ENCODE assay signal across 9 cellular contexts in the genomic region with DNA sequence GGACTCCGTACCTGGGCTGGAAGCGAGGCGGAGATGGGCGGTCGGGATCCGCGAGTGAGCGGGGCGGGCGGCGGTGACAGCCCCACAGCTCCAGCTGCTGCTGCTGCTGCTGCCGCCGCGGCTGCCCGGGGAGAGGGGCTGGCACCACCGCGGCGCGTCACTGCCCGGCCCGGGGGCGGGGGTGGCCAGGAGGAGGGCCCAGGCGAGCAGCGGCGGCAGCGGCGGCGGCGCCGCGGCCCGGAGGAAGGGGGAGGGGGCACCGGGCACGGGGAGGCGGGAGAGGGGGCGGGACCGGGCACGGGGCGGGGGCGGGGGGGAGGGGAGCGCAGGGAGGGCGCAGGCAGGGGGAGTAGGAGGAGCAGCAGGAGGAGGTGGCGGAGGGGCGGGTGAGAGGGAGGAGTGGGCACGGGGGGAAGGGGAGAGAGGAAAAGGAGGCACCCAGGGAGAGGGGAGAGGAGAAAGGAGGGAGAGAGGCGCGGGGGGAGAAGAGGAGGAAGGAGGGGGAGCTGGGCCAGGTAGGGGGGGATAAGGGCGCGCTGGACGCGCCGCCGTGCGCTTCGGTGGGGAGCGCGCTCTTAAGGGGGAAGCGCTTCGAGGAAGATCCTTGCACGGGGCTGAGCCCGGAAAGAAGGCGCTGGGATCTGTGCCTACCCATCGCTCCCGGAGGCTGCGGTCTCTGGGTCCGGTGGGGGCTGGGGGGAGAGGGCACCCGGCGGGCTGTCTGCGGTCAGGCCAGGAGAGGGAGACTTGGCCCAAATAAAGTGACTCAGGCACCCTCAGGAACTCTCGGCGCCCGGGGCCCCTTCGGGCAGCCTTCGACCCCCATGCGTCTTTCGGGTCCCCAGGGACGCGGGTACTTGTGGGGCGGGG.
DNase-seq lines count a peak whose midpoint lies in the region; ATAC-seq, FAIRE-seq and TF ChIP-seq lines count a peak whose summit lies in the region.
"Had no signal": no experiment of that assay in that cellular context is flagged by ENCODE, and none has a peak within 500 bp of the region (broad histone marks: within the 10 kb centered on the region; RNA-seq: fewer than 3 reads in every experiment).

No MANE protein-coding gene starts in this region.

- DNase-seq in D721Med (ENCODE audit: insufficient read length, low spot score) (peak; percentile 51), MG63 (peak; percentile 66), SJCRH30 (peak; percentile 65 to 66), glomerular visceral epithelial cell (ENCODE audit: extremely low spot score) (peak; percentile 96), occipital lobe (lab: John Stamatoyannopoulos, UW) (peak; percentile 71), thyroid gland (peak; percentile 82 to 83)
- peak; percentile 66 for DNase-seq in activated naive CD4-positive, alpha-beta T cell treated with anti-CD3 and anti-CD28 coated beads, Interleukin-2, amount 50 U/mL, for 16 hours

- ATAC-seq in GM18505 (IDR thresholded peaks at IDR 0.05; ENCODE audit: unreplicated experiment), result no peak

- TF ChIP-seq POLR2A in thyroid gland (IDR thresholded peaks at IDR 0.05) (peak in 1 of 2 donors; percentile 74), GM18505 (IDR thresholded peaks at IDR 0.05; ENCODE audit: borderline replicate concordance, extremely low read depth, insufficient read depth, insufficient read length) (no peak)

- H3K9me3 ChIP-seq in MG63 (no peaks in the 10 kb centered on the region), SJCRH30 (replicated peaks) (no peaks in the 10 kb centered on the region), thyroid gland (no peaks in the 10 kb centered on the region)

- H3K36me3 ChIP-seq in MG63 (no peaks in the 10 kb centered on the region), SJCRH30 (no peaks in the 10 kb centered on the region), thyroid gland (no peaks in the 10 kb centered on the region)

- no peak overlapping the region for H3K27ac ChIP-seq in SJCRH30
- H3K27ac ChIP-seq in thyroid gland, result peak overlapping the region; percentile 64 to 93 (median 83)

- no peak for TF ChIP-seq CTCF in D721Med (IDR thresholded peaks at IDR 0.05; ENCODE audit: insufficient read depth, missing control alignments)
- TF ChIP-seq CTCF in thyroid gland (IDR thresholded peaks at IDR 0.05), result peak in 1 of 6 experiments; percentile 2

- no peaks in the 10 kb centered on the region for H3K27me3 ChIP-seq in MG63
- H3K27me3 ChIP-seq in SJCRH30, result peaks cover 33% of the 10 kb centered on the region
- no peaks in the 10 kb centered on the region for H3K27me3 ChIP-seq in thyroid gland

- H3K4me3 ChIP-seq in MG63, result peak overlapping the region; percentile 55
- H3K4me3 ChIP-seq in SJCRH30, result peak overlapping the region; percentile 64
- H3K4me3 ChIP-seq in thyroid gland (replicated peaks in 1 of 3), result peak overlapping the region in 2 of 3 donors; percentile 75 to 89

- WGBS in thyroid gland, 2 donors, result 1 to 2% methylated on average over 20 to 23 of the region's 79 CpGs

- intact Hi-C loops in thyroid gland (cut with DNase I), result loop anchor here (5.0 kb wide), 1 partner anchor 126 kb away; the partner anchor contains the start of gene ASXL1

- no peak for FAIRE-seq in D721Med (lab: Jason Lieb, UNC)
- FAIRE-seq: TTC549 had no signal

- no peaks in the 10 kb centered on the region for H3K4me1 ChIP-seq in SJCRH30
- peaks cover 31 to 38% of the 10 kb centered on the region in 2 donors for H3K4me1 ChIP-seq in thyroid gland
